In the genomic region with DNA sequence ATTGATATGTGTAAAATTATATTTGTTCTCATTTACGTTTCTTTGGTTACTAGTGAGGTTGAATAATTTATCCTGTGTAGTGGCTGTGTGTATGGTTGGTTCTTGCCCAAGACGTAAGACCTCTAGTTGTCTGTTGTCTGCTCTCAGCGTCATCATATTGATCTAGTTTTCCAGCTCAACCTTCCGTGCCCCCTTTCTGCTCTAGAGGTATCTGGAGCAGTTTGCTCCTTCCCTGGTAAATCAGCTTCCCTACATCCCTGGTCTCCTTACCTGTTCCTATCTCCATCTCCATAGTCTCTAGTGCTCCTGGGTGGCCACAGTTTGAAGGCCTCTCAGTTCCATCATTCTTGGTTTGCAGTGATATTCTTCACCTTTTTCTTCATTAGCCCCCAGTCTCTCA, we compare ENCODE assay signal across 13 cellular contexts. TPM values are rescaled to one million over a fixed set of nuclear protein-coding genes. Genes with fewer than 3 reads are reported as not detected.
DNase-seq lines count a peak whose midpoint lies in the region; ATAC-seq and TF ChIP-seq lines count a peak whose summit lies in the region.
"Had no signal": no experiment of that assay in that cellular context is flagged by ENCODE, and none has a peak within 500 bp of the region (broad histone marks: within the 10 kb centered on the region; RNA-seq: fewer than 3 reads in every experiment).

No MANE protein-coding gene starts in this region.

- H3K4me2 ChIP-seq in SU-DHL-6 (ENCODE audit: low read depth, low read length, poor library complexity, severe bottlenecking) (peak overlapping the region; percentile 87), fibroblast of lung (ENCODE audit: extremely low read depth, insufficient read depth, low read length) (peak overlapping the region; percentile 93)

- ATAC-seq in stimulated activated effector memory CD8-positive, alpha-beta T cell treated with anti-CD3 and anti-CD28 coated beads, Interleukin-12 subunit alpha, Interleukin-12 subunit beta, amount 100 ng/mL, for 72 hours: no peak
- no peak for ATAC-seq in activated CD4-positive, CD25-positive, alpha-beta regulatory T cell treated with anti-CD3 and anti-CD28 coated beads, Interleukin-2, amount 50 U/mL, for 24 hours
- ATAC-seq in HG03442 (IDR thresholded peaks at IDR 0.05; ENCODE audit: unreplicated experiment): no peak

- H3K36me3 Mint-ChIP-seq in activated T-cell treated with anti-CD3 and anti-CD28 coated beads, Interleukin-2, amount 50 U/mL, for 24 hours (ENCODE audit: low read depth): peaks cover 30% of the 10 kb centered on the region
- H3K36me3 Mint-ChIP-seq in stimulated activated effector memory CD8-positive, alpha-beta T cell treated with anti-CD3 and anti-CD28 coated beads, Interleukin-12 subunit alpha, Interleukin-12 subunit beta, amount 100 ng/mL, for 72 hours: peaks cover 13% of the 10 kb centered on the region

- H3K4me3 ChIP-seq in SU-DHL-6 (ENCODE audit: insufficient read depth, low read length, poor library complexity, severe bottlenecking) (peak overlapping the region; percentile 62), fibroblast of lung (replicated peaks in 1 of 4; ENCODE audit: control extremely low read depth in 1 of 4, insufficient read depth in 1 of 4, low read depth in 3 of 4, low read length in 4 of 4) (peak overlapping the region in 3 of 4 experiments; percentile 77 to 84 (median 83))

- peak overlapping the region; percentile 95 for H3K4me3 Mint-ChIP-seq in activated T-cell treated with anti-CD3 and anti-CD28 coated beads, Interleukin-2, amount 50 U/mL, for 24 hours
- H3K4me3 Mint-ChIP-seq in stimulated activated effector memory CD8-positive, alpha-beta T cell treated with anti-CD3 and anti-CD28 coated beads, Interleukin-12 subunit alpha, Interleukin-12 subunit beta, amount 100 ng/mL, for 72 hours: peak overlapping the region; percentile 91

- TF ChIP-seq CTCF in SU-DHL-6 (IDR thresholded peaks at IDR 0.05; ENCODE audit: insufficient read depth, low read length, poor library complexity, severe bottlenecking) (no peak), fibroblast of lung (conservative IDR thresholded peaks at IDR 0.05 in 1 of 2, IDR thresholded peaks at IDR 0.05 in 1 of 2; ENCODE audit: low read depth in 1 of 2, low read length in 2 of 2) (no peak)

- H3K9me2 ChIP-seq in SU-DHL-6 (replicated peaks; ENCODE audit: insufficient read depth, low read length): no peaks in the 10 kb centered on the region

- H3K27me3 ChIP-seq in SU-DHL-6 (ENCODE audit: low read length) (no peaks in the 10 kb centered on the region), fibroblast of lung (ENCODE audit: control insufficient read depth, insufficient read depth, low read length) (no peaks in the 10 kb centered on the region)

- H3K36me3 ChIP-seq in SU-DHL-6 (ENCODE audit: low read length) (no peaks in the 10 kb centered on the region), fibroblast of lung (ENCODE audit: control insufficient read depth, insufficient read depth, low read length) (no peaks in the 10 kb centered on the region)

- H3K27ac Mint-ChIP-seq in activated T-cell treated with anti-CD3 and anti-CD28 coated beads, Interleukin-2, amount 50 U/mL, for 24 hours: peak overlapping the region; percentile 97
- H3K27ac Mint-ChIP-seq in stimulated activated effector memory CD8-positive, alpha-beta T cell treated with anti-CD3 and anti-CD28 coated beads, Interleukin-12 subunit alpha, Interleukin-12 subunit beta, amount 100 ng/mL, for 72 hours: peak overlapping the region; percentile 96

- H3K9me3 Mint-ChIP-seq in activated T-cell treated with anti-CD3 and anti-CD28 coated beads, Interleukin-2, amount 50 U/mL, for 24 hours: no peaks in the 10 kb centered on the region
- H3K9me3 Mint-ChIP-seq in stimulated activated effector memory CD8-positive, alpha-beta T cell treated with anti-CD3 and anti-CD28 coated beads, Interleukin-12 subunit alpha, Interleukin-12 subunit beta, amount 100 ng/mL, for 72 hours: no peaks in the 10 kb centered on the region
- H3K9me3 Mint-ChIP-seq: CD14-positive monocyte had no signal

- H3K27ac ChIP-seq in SU-DHL-6 (ENCODE audit: low read depth, low read length) (no peak overlapping the region; the same call in 1 of the 2 replicates), fibroblast of lung (ENCODE audit: insufficient read depth, low read length) (no peak overlapping the region)

- H3K79me2 ChIP-seq in SU-DHL-6 (ENCODE audit: insufficient read depth, low read length) (peaks cover 43% of the 10 kb centered on the region), fibroblast of lung (ENCODE audit: control insufficient read depth, insufficient read depth, low read length) (peaks cover 16% of the 10 kb centered on the region)

- H3K4me1 Mint-ChIP-seq in activated T-cell treated with anti-CD3 and anti-CD28 coated beads, Interleukin-2, amount 50 U/mL, for 24 hours (ENCODE audit: low read depth): peaks cover 38% of the 10 kb centered on the region
- peaks cover 29% of the 10 kb centered on the region for H3K4me1 Mint-ChIP-seq in stimulated activated effector memory CD8-positive, alpha-beta T cell treated with anti-CD3 and anti-CD28 coated beads, Interleukin-12 subunit alpha, Interleukin-12 subunit beta, amount 100 ng/mL, for 72 hours

- H3K9ac ChIP-seq in SU-DHL-6 (ENCODE audit: low read length): peak overlapping the region; percentile 72
- no peak overlapping the region for H3K9ac ChIP-seq in fibroblast of lung (ENCODE audit: insufficient read depth, low read length)

- no peaks in the 10 kb centered on the region for H3K9me3 ChIP-seq in SU-DHL-6 (ENCODE audit: insufficient read depth, low read length)
- no peaks in the 10 kb centered on the region for H3K9me3 ChIP-seq in fibroblast of lung (ENCODE audit: control insufficient read depth, insufficient read depth, low read depth, low read length)

- H3K4me1 ChIP-seq in fibroblast of lung (ENCODE audit: control insufficient read depth, extremely low read depth, insufficient read depth, low read length): no peaks in the 10 kb centered on the region

- H4K20me1 ChIP-seq in SU-DHL-6 (ENCODE audit: low read depth, low read length): no peaks in the 10 kb centered on the region
- H4K20me1 ChIP-seq in fibroblast of lung (ENCODE audit: control insufficient read depth, extremely low read depth, insufficient read depth, low read length): no peaks in the 10 kb centered on the region

- H3F3A ChIP-seq in SU-DHL-6 (ENCODE audit: insufficient read depth): no peaks in the 10 kb centered on the region

- no peaks in the 10 kb centered on the region for H3K27me3 Mint-ChIP-seq in activated T-cell treated with anti-CD3 and anti-CD28 coated beads, Interleukin-2, amount 50 U/mL, for 24 hours

- no peak for DNase-seq in activated T-cell treated with anti-CD3 and anti-CD28 coated beads, Interleukin-2, amount 50 U/mL, for 24 hours
- DNase-seq in activated T-cell treated with anti-CD3 and anti-CD28 coated beads for 4 hours: no peak
- DNase-seq in fibroblast of lung (ENCODE audit: low read depth in 2 of 2): no peak
- DNase-seq in stimulated activated effector memory CD8-positive, alpha-beta T cell treated with anti-CD3 and anti-CD28 coated beads, Interleukin-12 subunit alpha, Interleukin-12 subunit beta, amount 100 ng/mL, for 72 hours (ENCODE audit: low spot score in 2 of 2): no peak
- no peak for DNase-seq in occipital lobe (lab: John Stamatoyannopoulos, UW)
- DNase-seq: NCI-H1048; stimulated activated naive CD4-positive, alpha-beta T cell treated with Interleukin-2 at 50 U/mL for 16 hours had no signal

- no peak overlapping the region for H2AFZ ChIP-seq in SU-DHL-6 (ENCODE audit: low read depth, low read length, severe bottlenecking)
- no peak overlapping the region for H2AFZ ChIP-seq in fibroblast of lung (ENCODE audit: low read length)

RNA-seq across cellular contexts. Expression of a gene that starts 1.2 kb away (rescaled TPM):
- total RNA-seq in fibroblast of lung: 18.0 and 19.0 TPM in 2 replicates
- polyA plus RNA-seq in fibroblast of lung: 16.9 and 18.5 TPM in 2 replicates
- polyA plus RNA-seq in fibroblast of lung (2012): 20.5 and 23.5 TPM in 2 replicates
- polyA minus RNA-seq in fibroblast of lung (ENCODE audit: low replicate concordance): 75.8 and 84.9 TPM in 2 replicates
- 20.0 TPM for total RNA-seq in occipital lobe

RNA-seq across cellular contexts. Expression of a gene that starts 12.9 kb away (rescaled TPM):
- total RNA-seq in fibroblast of lung (not detected in 2 replicates), occipital lobe (not detected)
- polyA plus RNA-seq in fibroblast of lung: not detected in 2 replicates
- polyA plus RNA-seq in fibroblast of lung (2012): not detected in 2 replicates
- not detected in 2 replicates for polyA minus RNA-seq in fibroblast of lung (ENCODE audit: low replicate concordance)
- total RNA-seq: pulmonary artery endothelial cell, SK-MEL-5 had no signal
- polyA plus RNA-seq: CD14-positive monocyte had no signal

RNA-seq across cellular contexts. Expression of a gene that starts 17.8 kb away (rescaled TPM):
- total RNA-seq in fibroblast of lung (6.7 and 11.7 TPM in 2 replicates), occipital lobe (5.9 TPM)
- 12.3 and 17.6 TPM in 2 replicates for polyA plus RNA-seq in fibroblast of lung
- polyA plus RNA-seq in fibroblast of lung (2012): 17.7 and 27.6 TPM in 2 replicates
- 25.4 and 40.9 TPM in 2 replicates for polyA minus RNA-seq in fibroblast of lung (ENCODE audit: low replicate concordance)

RNA-seq across cellular contexts. Expression of a gene that starts 18.9 kb away (rescaled TPM):
- total RNA-seq in fibroblast of lung: 262 and 299 TPM in 2 replicates
- polyA plus RNA-seq in fibroblast of lung: 233 and 319 TPM in 2 replicates
- 212 and 310 TPM in 2 replicates for polyA plus RNA-seq in fibroblast of lung (2012)
- polyA minus RNA-seq in fibroblast of lung (ENCODE audit: low replicate concordance): 233 and 525 TPM in 2 replicates
- total RNA-seq in occipital lobe: 164 TPM
